In genomic region chr17:787641-788221, GRCh38 we compare ENCODE assay signal across 19 cellular contexts. TPM values are rescaled to one million over a fixed set of nuclear protein-coding genes. Genes with fewer than 3 reads are reported as not detected.
DNase-seq lines count a peak whose midpoint lies in the region; ATAC-seq, FAIRE-seq and TF ChIP-seq lines count a peak whose summit lies in the region.
"Had no signal": no experiment of that assay in that cellular context is flagged by ENCODE, and none has a peak within 500 bp of the region (broad histone marks: within the 10 kb centered on the region; RNA-seq: fewer than 3 reads in every experiment).

No MANE protein-coding gene starts in this region.

- H3K4me1 Mint-ChIP-seq in stimulated activated memory B cell treated with anti-CD40 and anti-IgM and Interleukin-4, amounts not matched to agents 10 μg/mL and 1 μg/mL and 100 μg/mL, for 72 hours, result peaks cover 17% of the 10 kb centered on the region
- peaks cover 17% of the 10 kb centered on the region for H3K4me1 Mint-ChIP-seq in glutamatergic neuron (ENCODE audit: low read depth, unreplicated experiment)

- H3K27ac ChIP-seq in body of pancreas, result peak overlapping the region; percentile 84 to 93 (median 92)
- peak overlapping the region; percentile 75 to 82 (median 77) for H3K27ac ChIP-seq in pancreas
- peak overlapping the region; percentile 63 to 82 (median 63) for H3K27ac ChIP-seq in stomach
- H3K27ac ChIP-seq: BLaER1 treated with 17β-estradiol and CSF1 and Interleukin-3, amounts not matched to agents 10 nM and 100 nM had no signal

- H3K4me1 ChIP-seq in body of pancreas (peaks cover 62% of the 10 kb centered on the region), pancreas (peaks cover 14 to 28% (median 17%) of the 10 kb centered on the region in 3 donors), stomach (peaks cover 23 to 54% (median 40%) of the 10 kb centered on the region in 4 donors)

- no peaks in the 10 kb centered on the region for H3K9me3 Mint-ChIP-seq in stimulated activated memory B cell treated with anti-CD40 and anti-IgM and Interleukin-4, amounts not matched to agents 10 μg/mL and 1 μg/mL and 100 μg/mL, for 72 hours
- H3K9me3 Mint-ChIP-seq in glutamatergic neuron (ENCODE audit: unreplicated experiment), result peaks cover 22% of the 10 kb centered on the region
- H3K9me3 Mint-ChIP-seq: CD8-positive, alpha-beta T cell; H9 had no signal

- H3K36me3 ChIP-seq in body of pancreas (replicated peaks in 1 of 2; ENCODE audit: insufficient read depth in 1 of 2, low read depth in 2 of 2), result peaks cover 0 to 4% of the 10 kb centered on the region in 2 donors
- peaks cover 0 to 17% (median 0%) of the 10 kb centered on the region in 3 donors for H3K36me3 ChIP-seq in pancreas
- peaks cover 16 to 64% (median 59%) of the 10 kb centered on the region in 4 donors for H3K36me3 ChIP-seq in stomach

- no peak for FAIRE-seq in pancreas (lab: Jason Lieb, UNC)
- FAIRE-seq: GM12878, H1 had no signal

- no peaks in the 10 kb centered on the region for H3K27me3 ChIP-seq in body of pancreas
- no peaks in the 10 kb centered on the region for H3K27me3 ChIP-seq in pancreas
- H3K27me3 ChIP-seq in stomach, result no peaks in the 10 kb centered on the region
- H3K27me3 ChIP-seq: BLaER1 treated with 17β-estradiol and CSF1 and Interleukin-3, amounts not matched to agents 10 nM and 100 nM had no signal

- no peaks in the 10 kb centered on the region for H3K27me3 Mint-ChIP-seq in stimulated activated memory B cell treated with anti-CD40 and anti-IgM and Interleukin-4, amounts not matched to agents 10 μg/mL and 1 μg/mL and 100 μg/mL, for 72 hours
- peaks cover 4% of the 10 kb centered on the region for H3K27me3 Mint-ChIP-seq in glutamatergic neuron (ENCODE audit: unreplicated experiment)
- H3K27me3 Mint-ChIP-seq: B cell had no signal

- H3K4me3 Mint-ChIP-seq in stimulated activated memory B cell treated with anti-CD40 and anti-IgM and Interleukin-4, amounts not matched to agents 10 μg/mL and 1 μg/mL and 100 μg/mL, for 72 hours, result no peak overlapping the region
- H3K4me3 Mint-ChIP-seq in glutamatergic neuron (ENCODE audit: unreplicated experiment), result no peak overlapping the region
- H3K4me3 Mint-ChIP-seq: B cell; CD8-positive, alpha-beta T cell; H9 had no signal

- TF ChIP-seq POLR2A in body of pancreas (IDR thresholded peaks at IDR 0.05) (peak in 2 of 3 donors; percentile 85 to 89), stomach (IDR thresholded peaks at IDR 0.05) (no peak)

- H3K9me3 ChIP-seq in body of pancreas (no peaks in the 10 kb centered on the region), pancreas (no peaks in the 10 kb centered on the region), stomach (no peaks in the 10 kb centered on the region)
- H3K9me3 ChIP-seq: BLaER1 treated with 17β-estradiol and CSF1 and Interleukin-3, amounts not matched to agents 10 nM and 100 nM had no signal

- no peak for TF ChIP-seq EP300 in stomach (IDR thresholded peaks at IDR 0.05)

- ATAC-seq in body of pancreas (peak; percentile 93), pancreas (peak; percentile 78 to 84 (median 82))
- ATAC-seq in stimulated activated memory B cell treated with anti-CD40 and anti-IgM and Interleukin-4, amounts not matched to agents 10 μg/mL and 1 μg/mL and 100 μg/mL, for 72 hours, result no peak
- ATAC-seq: CD8-positive, alpha-beta T cell; GM12878 had no signal

- 29 to 43% methylated on average over 12 of the region's 12 CpGs for WGBS in body of pancreas, 2 donors
- WGBS in pancreas, 2 donors, result 33 to 37% methylated on average over 12 of the region's 12 CpGs
- 39 to 77% (median 53%) methylated on average over 12 of the region's 12 CpGs for WGBS in stomach, 5 donors

- intact Hi-C loops in body of pancreas (cut with DNase I), result no loop called here
- intact Hi-C loops in pancreas (cut with DNase I), result no loop called here
- intact Hi-C loops in stomach (cut with DNase I; ENCODE audit: low total_unique reads), result no loop called here

- H3K4me3 ChIP-seq in body of pancreas (no peak overlapping the region), pancreas (no peak overlapping the region), stomach (no peak overlapping the region)
- H3K4me3 ChIP-seq: BLaER1 treated with 17β-estradiol and CSF1 and Interleukin-3, amounts not matched to agents 10 nM and 100 nM; GM12878 had no signal

- H3K36me3 Mint-ChIP-seq in stimulated activated memory B cell treated with anti-CD40 and anti-IgM and Interleukin-4, amounts not matched to agents 10 μg/mL and 1 μg/mL and 100 μg/mL, for 72 hours, result peaks cover 33% of the 10 kb centered on the region
- peaks cover 4% of the 10 kb centered on the region for H3K36me3 Mint-ChIP-seq in glutamatergic neuron (ENCODE audit: unreplicated experiment)

- H3K27ac Mint-ChIP-seq in stimulated activated memory B cell treated with anti-CD40 and anti-IgM and Interleukin-4, amounts not matched to agents 10 μg/mL and 1 μg/mL and 100 μg/mL, for 72 hours, result no peak overlapping the region
- no peak overlapping the region for H3K27ac Mint-ChIP-seq in glutamatergic neuron (ENCODE audit: unreplicated experiment)
- H3K27ac Mint-ChIP-seq: B cell; CD8-positive, alpha-beta T cell had no signal

- TF ChIP-seq CTCF in body of pancreas (IDR thresholded peaks at IDR 0.05) (peak in 1 of 7 experiments; percentile 23), pancreas (IDR thresholded peaks at IDR 0.05) (no peak), stomach (IDR thresholded peaks at IDR 0.05) (no peak), glutamatergic neuron (IDR thresholded peaks at IDR 0.05; ENCODE audit: partially characterized antibody, unreplicated experiment) (no peak)

- DNase-seq in body of pancreas, result peak; percentile 89 to 96 (median 90)
- DNase-seq in islet precursor cell, result peak; percentile 50
- peak; percentile 66 to 94 (median 88) for DNase-seq in pancreas
- DNase-seq in stomach, result peak; percentile 69
- DNase-seq in glutamatergic neuron, result no peak
- DNase-seq in glomerular visceral epithelial cell (ENCODE audit: extremely low spot score), result no peak
- DNase-seq in activated CD8-positive, alpha-beta memory T cell treated with anti-CD3 and anti-CD28 coated beads for 24 hours, result no peak
- DNase-seq: CD8-positive, alpha-beta T cell; COR-L47; DMS 273 treated with DMSO at 0.1 percent for 48 hours; DMS53; DND-41; EL; H9 had no signal

RNA-seq across cellular contexts. Expression of gene MRM3, which starts 5.6 kb away (rescaled TPM):
- 10 to 100 TPM; 15.6 to 40.2 TPM for total RNA-seq in body of pancreas
- total RNA-seq in pancreas, result 10 to 100 TPM; 11.4 to 17.6 (median 13.9) TPM
- polyA plus RNA-seq in pancreas, result 10 to 100 TPM; 11.3 to 19.1 TPM
- 10 to 100 TPM; 12.2 to 69.2 (median 39.1) TPM for total RNA-seq in stomach
- polyA plus RNA-seq in stomach, result 10 to 100 TPM; 11.2 to 16.6 (median 15.2) TPM
- total RNA-seq in glutamatergic neuron (ENCODE audit: unreplicated experiment), result 11.8 TPM

RNA-seq across cellular contexts. Expression of gene GLOD4, which starts 5.7 kb away (rescaled TPM):
- total RNA-seq in body of pancreas, result 10 to 100 TPM; 18.5 to 30.9 TPM
- total RNA-seq in pancreas, result 10 to 100 TPM; 19.9 to 36.8 (median 28.0) TPM
- 10 to 100 TPM; 18.7 to 35.2 TPM for polyA plus RNA-seq in pancreas
- 100 to 1,000 TPM in 3 of 5 donors, 10 to 100 TPM in 1, 1 to 10 TPM in 1; 6.4 to 213 (median 104) TPM for total RNA-seq in stomach
- polyA plus RNA-seq in stomach, result 10 to 100 TPM; 38.4 to 91.2 (median 82.1) TPM
- 80.1 TPM for total RNA-seq in glutamatergic neuron (ENCODE audit: unreplicated experiment)

RNA-seq across cellular contexts. Expression of gene GEMIN4, which starts 35.7 kb away (rescaled TPM):
- total RNA-seq in body of pancreas (1 to 10 TPM; 5.6 to 7.3 TPM), pancreas (10 to 100 TPM in 2 of 6 donors, 1 to 10 TPM in 4; 7.2 to 13.1 (median 8.3) TPM), stomach (10 to 100 TPM in 3 of 5 donors, 1 to 10 TPM in 2; 8.2 to 92.4 (median 21.4) TPM), glutamatergic neuron (ENCODE audit: unreplicated experiment) (19.9 TPM)
- polyA plus RNA-seq in pancreas (1 to 10 TPM; 6.3 to 8.5 TPM), stomach (10 to 100 TPM in 1 of 3 donors, 1 to 10 TPM in 2; 5.7 to 11.1 (median 7.8) TPM)

RNA-seq across cellular contexts. Expression of gene TLCD3A, which starts 55.3 kb away (rescaled TPM):
- total RNA-seq in body of pancreas, result 1 to 10 TPM; 3.6 to 7.9 TPM
- 1 to 10 TPM; 4.7 to 9.0 (median 6.3) TPM for total RNA-seq in pancreas
- 1 to 10 TPM; 3.2 to 6.5 TPM for polyA plus RNA-seq in pancreas
- 10 to 100 TPM in 4 of 5 donors, under 1 TPM in 1; 0.58 to 33.2 (median 12.2) TPM for total RNA-seq in stomach
- 10 to 100 TPM in 1 of 3 donors, 1 to 10 TPM in 2; 7.9 to 12.3 (median 8.7) TPM for polyA plus RNA-seq in stomach
- 9.4 TPM for total RNA-seq in glutamatergic neuron (ENCODE audit: unreplicated experiment)

Comparison
In these comparisons a context has a peak if more than half of its experiments do, and no peak if none do; other contexts are left out.
1. DNase-seq: peak in body of pancreas (4 of 4), islet precursor cell (single experiment), pancreas (6 of 6) and stomach (single experiment); none in glutamatergic neuron (single experiment), glomerular visceral epithelial cell (single experiment) and activated CD8-positive, alpha-beta memory T cell treated with anti-CD3 and anti-CD28 coated beads for 24 hours (single experiment).
2. POLR2A ChIP-seq: peak in body of pancreas (2 of 3); none in stomach (0 of 4).
3. Peak in every context shown above with its lines, with median percentiles within 50 percentile points of each other: H3K27ac ChIP-seq.